30 cellular contexts compared by ENCODE assay signal in genomic region chr4:8644461-8644891, GRCh38. TPM values are rescaled to one million over a fixed set of nuclear protein-coding genes. Genes with fewer than 3 reads are reported as not detected.
DNase-seq lines count a peak whose midpoint lies in the region; ATAC-seq and TF ChIP-seq lines count a peak whose summit lies in the region.
"Had no signal": no experiment of that assay in that cellular context is flagged by ENCODE, and none has a peak within 500 bp of the region (broad histone marks: within the 10 kb centered on the region; RNA-seq: fewer than 3 reads in every experiment).

No MANE protein-coding gene starts in this region.

- peak; percentile 50 for DNase-seq in Right ventricle myocardium inferior (ENCODE audit: missing footprints)
- DNase-seq in right cardiac atrium = no peak
- peak; percentile 47 for DNase-seq in endodermal cell
- no peak for DNase-seq in neuronal stem cell (ENCODE audit: low spot score)
- DNase-seq in upper lobe of right lung = peak; percentile 34
- DNase-seq in NCI-H2081 treated with DMSO at 0.1 percent for 48 hours (lab: John Stamatoyannopoulos, UW) = no peak
- no peak for DNase-seq in SIG-M5 (lab: John Stamatoyannopoulos, UW)
- no peak for DNase-seq in iPS-NIHi7 (ENCODE audit: extremely low spot score)
- DNase-seq: activated CD4-positive, alpha-beta T cell treated with anti-CD3 and anti-CD28 coated beads, Interleukin-2, amount 50 U/mL, for 48 hours; CD4-positive, alpha-beta T cell; DND-41; KBM-7; left cardiac atrium; mesenchymal stem cell; NCI-H1092 treated with DMSO at 0.1 percent for 48 hours; NCI-H1694 treated with DMSO at 0.1 percent for 48 hours; NCI-H2171; NCI-H510A; OCI-M1; SHP77; stimulated activated naive CD8-positive, alpha-beta T cell treated with anti-CD3 and anti-CD28 coated beads, Interleukin-15, amount 100 ng/mL, for 72 hours had no signal

- no peak overlapping the region for H2BK12ac ChIP-seq in neuronal stem cell (ENCODE audit: low read length)

- H3K9me3 ChIP-seq in right cardiac atrium (ENCODE audit: control insufficient read depth, low read length) (no peaks in the 10 kb centered on the region), endodermal cell (ENCODE audit: control insufficient read depth, low read length) (no peaks in the 10 kb centered on the region), neuronal stem cell (replicated peaks in 1 of 2; ENCODE audit: control insufficient read depth in 2 of 2, insufficient read depth in 1 of 2, low read depth in 1 of 2, low read length in 2 of 2) (peaks cover 0 to 3% of the 10 kb centered on the region in 2 donors), upper lobe of right lung (no peaks in the 10 kb centered on the region)
- H3K9me3 ChIP-seq: breast epithelium, gastroesophageal sphincter, HAP-1 had no signal

- H3K4me3 Mint-ChIP-seq in endodermal cell = no peak overlapping the region
- H3K4me3 Mint-ChIP-seq: activated naive CD4-positive, alpha-beta T cell treated with anti-CD3 and anti-CD28 coated beads, Interleukin-2, amount 50 U/mL, for 24 hours; CD4-positive, alpha-beta T cell; stimulated activated naive CD8-positive, alpha-beta T cell treated with anti-CD3 and anti-CD28 coated beads, Interleukin-15, amount 100 ng/mL, for 72 hours had no signal

- H2BK15ac ChIP-seq in neuronal stem cell (ENCODE audit: low read length) = no peak overlapping the region

- TF ChIP-seq CTCF in endodermal cell (conservative IDR thresholded peaks at IDR 0.05) = no peak
- no peak for TF ChIP-seq CTCF in upper lobe of right lung (IDR thresholded peaks at IDR 0.05)

- H3K27me3 ChIP-seq in right cardiac atrium (ENCODE audit: control insufficient read depth, insufficient read depth) = no peaks in the 10 kb centered on the region
- H3K27me3 ChIP-seq in endodermal cell (ENCODE audit: control insufficient read depth, insufficient read depth, low read length, poor library complexity, severe bottlenecking) = no peaks in the 10 kb centered on the region
- peaks cover 0 to 24% (median 0%) of the 10 kb centered on the region in 3 experiments for H3K27me3 ChIP-seq in neuronal stem cell (ENCODE audit: control insufficient read depth in 3 of 3, insufficient read depth in 3 of 3, low read depth in 1 of 3, low read length in 3 of 3)
- H3K27me3 ChIP-seq in upper lobe of right lung = peaks cover 6% of the 10 kb centered on the region

- peaks cover 2% of the 10 kb centered on the region for H3K79me1 ChIP-seq in neuronal stem cell (ENCODE audit: low read depth, low read length)

- H3K4me1 Mint-ChIP-seq in endodermal cell = peaks cover 17% of the 10 kb centered on the region
- H3K4me1 Mint-ChIP-seq: activated naive CD4-positive, alpha-beta T cell treated with anti-CD3 and anti-CD28 coated beads, Interleukin-2, amount 50 U/mL, for 24 hours; stimulated activated naive CD8-positive, alpha-beta T cell treated with anti-CD3 and anti-CD28 coated beads, Interleukin-15, amount 100 ng/mL, for 72 hours had no signal

- no peak overlapping the region for H3K27ac ChIP-seq in right cardiac atrium (ENCODE audit: low read length)
- H3K27ac ChIP-seq in endodermal cell (ENCODE audit: low read depth, low read length) = no peak overlapping the region
- H3K27ac ChIP-seq in neuronal stem cell (replicated peaks; ENCODE audit: low read length) = no peak overlapping the region
- H3K27ac ChIP-seq in upper lobe of right lung = no peak overlapping the region
- H3K27ac ChIP-seq: breast epithelium, gastroesophageal sphincter, HL-60 had no signal

- H4K91ac ChIP-seq in neuronal stem cell (ENCODE audit: low read depth, low read length, poor library complexity) = peak overlapping the region; percentile 64

- H2AFZ ChIP-seq in neuronal stem cell (ENCODE audit: low read length) = no peak overlapping the region

- H4K8ac ChIP-seq in neuronal stem cell (ENCODE audit: low read depth, low read length) = no peak overlapping the region

- no peak overlapping the region for H3K9ac ChIP-seq in endodermal cell (ENCODE audit: extremely low read depth, low read length, poor library complexity, severe bottlenecking)
- H3K9ac ChIP-seq in neuronal stem cell (ENCODE audit: low read depth, low read length, poor library complexity) = no peak overlapping the region

- H3K4me2 ChIP-seq in neuronal stem cell (ENCODE audit: insufficient read depth, low read length, poor library complexity, severe bottlenecking) = no peak overlapping the region

- H3K23ac ChIP-seq in neuronal stem cell (ENCODE audit: low read depth, low read length, poor library complexity) = no peak overlapping the region

- no peaks in the 10 kb centered on the region for H3K36me3 Mint-ChIP-seq in endodermal cell (ENCODE audit: low read depth)
- H3K36me3 Mint-ChIP-seq: activated naive CD4-positive, alpha-beta T cell treated with anti-CD3 and anti-CD28 coated beads, Interleukin-2, amount 50 U/mL, for 24 hours had no signal

- H3K36me3 ChIP-seq in endodermal cell (ENCODE audit: control insufficient read depth, insufficient read depth, low read length) (no peaks in the 10 kb centered on the region), neuronal stem cell (replicated peaks in 1 of 2; ENCODE audit: control insufficient read depth in 2 of 2, insufficient read depth in 2 of 2, low read length in 2 of 2) (no peaks in the 10 kb centered on the region), upper lobe of right lung (no peaks in the 10 kb centered on the region)
- H3K36me3 ChIP-seq: breast epithelium, gastroesophageal sphincter, HAP-1 had no signal

- H3K18ac ChIP-seq in neuronal stem cell (ENCODE audit: low read length) = peak overlapping the region; percentile 59

- intact Hi-C loops in Right ventricle myocardium inferior (cut with DNase I) (no loop called here), right cardiac atrium (cut with DNase I) (no loop called here), upper lobe of right lung (cut with DNase I) (no loop called here)

- peak overlapping the region; percentile 95 for H2AK5ac ChIP-seq in neuronal stem cell (ENCODE audit: low read depth, low read length)

- 76% methylated on average over 9 of the region's 9 CpGs for WGBS in right cardiac atrium
- WGBS in endodermal cell (ENCODE audit: insufficient coverage in 1 of 2, insufficient read length in 1 of 2), 2 experiments = 88 to 100% methylated on average over 2 to 9 of the region's 9 CpGs
- WGBS in neuronal stem cell (ENCODE audit: extremely low coverage in 2 of 2, insufficient read length in 2 of 2, insufficient replicate concordance in 1 of 2), 2 donors = no CpG with 5 or more reads among the region's 9 CpGs

- ATAC-seq in Right ventricle myocardium inferior = no peak
- no peak for ATAC-seq in right cardiac atrium
- ATAC-seq in upper lobe of right lung = no peak
- ATAC-seq: activated CD4-positive, CD25-positive, alpha-beta regulatory T cell treated with anti-CD3 and anti-CD28 coated beads, Interleukin-2, amount 50 U/mL, for 24 hours; gastroesophageal sphincter; left cardiac atrium; stimulated activated naive CD8-positive, alpha-beta T cell treated with anti-CD3 and anti-CD28 coated beads, Interleukin-15, amount 100 ng/mL, for 72 hours had no signal

- H3K9me3 Mint-ChIP-seq in endodermal cell = no peaks in the 10 kb centered on the region
- H3K9me3 Mint-ChIP-seq: activated naive CD4-positive, alpha-beta T cell treated with anti-CD3 and anti-CD28 coated beads, Interleukin-2, amount 50 U/mL, for 24 hours; activated T-helper 2 cell treated with anti-CD3 and anti-CD28 coated beads, Interferon-gamma antibody, Interleukin-2, Interleukin-4, amounts not matched to agents 10 μg/mL and 5 μg/mL and 100 μg/mL, durations not matched to agents 14 hours and 24 hours and 36 hours; CD4-positive, alpha-beta T cell; stimulated activated naive CD8-positive, alpha-beta T cell treated with anti-CD3 and anti-CD28 coated beads, Interleukin-15, amount 100 ng/mL, for 72 hours had no signal

- H3K27ac Mint-ChIP-seq in endodermal cell = no peak overlapping the region
- H3K27ac Mint-ChIP-seq: activated naive CD4-positive, alpha-beta T cell treated with anti-CD3 and anti-CD28 coated beads, Interleukin-2, amount 50 U/mL, for 24 hours; activated T-helper 2 cell treated with anti-CD3 and anti-CD28 coated beads, Interferon-gamma antibody, Interleukin-2, Interleukin-4, amounts not matched to agents 10 μg/mL and 5 μg/mL and 100 μg/mL, durations not matched to agents 14 hours and 24 hours and 36 hours; CD4-positive, alpha-beta T cell; stimulated activated naive CD8-positive, alpha-beta T cell treated with anti-CD3 and anti-CD28 coated beads, Interleukin-15, amount 100 ng/mL, for 72 hours had no signal

- H3K4me1 ChIP-seq in right cardiac atrium (ENCODE audit: control insufficient read depth, insufficient read depth, low read length) (no peaks in the 10 kb centered on the region), endodermal cell (ENCODE audit: control insufficient read depth, insufficient read depth, low read length) (no peaks in the 10 kb centered on the region), neuronal stem cell (ENCODE audit: control insufficient read depth in 2 of 2, insufficient read depth in 1 of 2, low read depth in 1 of 2, low read length in 2 of 2) (peaks cover 0 to 16% of the 10 kb centered on the region in 2 donors), upper lobe of right lung (no peaks in the 10 kb centered on the region)
- H3K4me1 ChIP-seq: breast epithelium, gastroesophageal sphincter, HAP-1 had no signal

- no peak overlapping the region for H3K4ac ChIP-seq in neuronal stem cell (ENCODE audit: low read length)

- H3K14ac ChIP-seq in neuronal stem cell (ENCODE audit: low read length) = no peak overlapping the region

- H3K27me3 Mint-ChIP-seq in endodermal cell (ENCODE audit: insufficient read depth) = peaks cover 63% of the 10 kb centered on the region
- H3K27me3 Mint-ChIP-seq: CD4-positive, alpha-beta T cell had no signal

- H2BK5ac ChIP-seq in neuronal stem cell (ENCODE audit: low read length) = no peak overlapping the region

- peak overlapping the region; percentile 48 for H2BK120ac ChIP-seq in neuronal stem cell (ENCODE audit: low read depth, low read length)

- H3K4me3 ChIP-seq in right cardiac atrium (ENCODE audit: low read length) (no peak overlapping the region), endodermal cell (ENCODE audit: low read length) (no peak overlapping the region), neuronal stem cell (ENCODE audit: low read length in 2 of 2) (no peak overlapping the region), upper lobe of right lung (no peak overlapping the region)
- H3K4me3 ChIP-seq: breast epithelium, gastroesophageal sphincter, HAP-1 had no signal

RNA-seq across cellular contexts. Expression of gene CPZ, which starts 51.9 kb away (rescaled TPM):
- total RNA-seq in Right ventricle myocardium inferior (0.41 TPM), right cardiac atrium (1 to 10 TPM in 3 of 4 donors, under 1 TPM in 1; 0.34 to 1.3 (median 1.1) TPM), endodermal cell (10 to 100 TPM; 23.9 to 33.6 TPM), upper lobe of right lung (6.7 TPM)
- 1.5 TPM for polyA plus RNA-seq in right cardiac atrium
- 6.2 TPM for polyA plus RNA-seq in endodermal cell (2013, experiment 1 of 2)
- 7.2 TPM for polyA plus RNA-seq in endodermal cell (2013, experiment 2 of 2)
- polyA plus RNA-seq in neuronal stem cell (2013, experiment 1 of 2) = 6.7 TPM
- 6.7 TPM for polyA plus RNA-seq in neuronal stem cell (2013, experiment 2 of 2)
- total RNA-seq: activated T-helper 2 cell treated with anti-CD3 and anti-CD28 coated beads, Interferon-gamma antibody, Interleukin-2, Interleukin-4, amounts not matched to agents 10 μg/mL and 5 μg/mL and 100 μg/mL, durations not matched to agents 14 hours and 24 hours and 36 hours; CD4-positive, alpha-beta T cell; MCF 10A; T-helper 2 cell treated with Interferon-gamma antibody and Interleukin-4, amounts not matched to agents 100 ng/mL and 5 ng/mL, for 36 hours had no signal

Comparison
In these comparisons a context has a peak if more than half of its experiments do, and no peak if none do; other contexts are left out.
1. DNase-seq: peak in Right ventricle myocardium inferior (single experiment), endodermal cell (single experiment) and upper lobe of right lung (single experiment); none in right cardiac atrium (0 of 3), neuronal stem cell (single experiment), NCI-H2081 treated with DMSO at 0.1 percent for 48 hours (single experiment), SIG-M5 (single experiment) and iPS-NIHi7 (single experiment).